20 cellular contexts compared by ENCODE assay signal in genomic region chr22:24485170-24485569, GRCh38. TPM values are rescaled to one million over a fixed set of nuclear protein-coding genes. Genes with fewer than 3 reads are reported as not detected.
DNase-seq lines count a peak whose midpoint lies in the region; ATAC-seq, FAIRE-seq and TF ChIP-seq lines count a peak whose summit lies in the region.
"Had no signal": no experiment of that assay in that cellular context is flagged by ENCODE, and none has a peak within 500 bp of the region (broad histone marks: within the 10 kb centered on the region; RNA-seq: fewer than 3 reads in every experiment).

No MANE protein-coding gene starts in this region.

- H3K79me1 ChIP-seq in mesenchymal stem cell (replicated peaks; ENCODE audit: low read length, poor library complexity, severe bottlenecking), result no peaks in the 10 kb centered on the region

- no peak for TF ChIP-seq RAD21 in HepG2 (CRISPR knock-in tag; IDR thresholded peaks at IDR 0.05)

- in situ Hi-C loops in HepG2 (cut with HindIII; ENCODE audit: extremely low pct_ligation_motif_present, low pct_unique_long_range_greater_than_20kb), result no loop called here

- ATAC-seq in RWPE2 (ENCODE audit: low read depth) (no peak), HepG2 (no peak), GM21423 (IDR thresholded peaks at IDR 0.05; ENCODE audit: unreplicated experiment) (no peak)

- DNase-seq in RWPE2 (ENCODE audit: low spot score) (no peak), HepG2 (ENCODE audit: low spot score) (no peak), mesenchymal stem cell (no peak), AG20443 (ENCODE audit: low spot score) (no peak), glomerular visceral epithelial cell (ENCODE audit: extremely low spot score) (no peak)
- DNase-seq: 8988T, C1 segment of cervical spinal cord, Calu3, DMS53, DMS79 treated with DMSO at 0.1 percent for 48 hours, GF-D8, GM23248, H7, HCEC 1CT had no signal

- TF ChIP-seq EP300 in HepG2 (IDR thresholded peaks at IDR 0.05; ENCODE audit: low read depth in 2 of 2, low read length in 2 of 2) (no peak), HepG2 (CRISPR knock-in tag; IDR thresholded peaks at IDR 0.05; ENCODE audit: borderline replicate concordance) (no peak)

- H3K4me1 ChIP-seq in RWPE2 (ENCODE audit: insufficient read depth, poor library complexity, severe bottlenecking) (peaks cover 35% of the 10 kb centered on the region), HepG2 (ENCODE audit: insufficient read depth, low read length) (peaks cover 62% of the 10 kb centered on the region), mesenchymal stem cell (ENCODE audit: control insufficient read depth, insufficient read depth, low read depth, low read length) (peaks cover 11% of the 10 kb centered on the region)

- POLR2A ChIA-PET in HepG2 (lab: Yijun Ruan, JAX), result interaction anchor here (2.9 to 3.3 kb wide), 2 partner anchors 15 to 21 kb away, joined by 14 to 17 read pairs; no protein-coding TSS in a partner anchor

- H3K14ac ChIP-seq in mesenchymal stem cell (ENCODE audit: low read length in 2 of 2), result no peak overlapping the region

- H2AK5ac ChIP-seq in mesenchymal stem cell (ENCODE audit: low read length, severe bottlenecking), result peak overlapping the region; percentile 73

- BruUV-seq in HepG2 (replicated peaks; lab: Mats Ljungman, UMichigan), result no TSS peak

- H4K20me1 ChIP-seq in HepG2 (ENCODE audit: insufficient read depth, low read length), result no peaks in the 10 kb centered on the region

- H3K4me3 ChIP-seq in RWPE2 (ENCODE audit: severe bottlenecking), result no peak overlapping the region
- no peak overlapping the region for H3K4me3 ChIP-seq in HepG2 (replicated peaks in 1 of 3; ENCODE audit: insufficient read depth in 1 of 3, low read depth in 2 of 3, low read length in 3 of 3)
- no peak overlapping the region for H3K4me3 ChIP-seq in mesenchymal stem cell (ENCODE audit: insufficient read depth in 1 of 2, low read depth in 1 of 2, low read length in 2 of 2)
- H3K4me3 ChIP-seq: A549, GM23248 had no signal

- H2BK5ac ChIP-seq in mesenchymal stem cell (ENCODE audit: low read depth, low read length, poor library complexity, severe bottlenecking), result no peak overlapping the region

- H3K18ac ChIP-seq in mesenchymal stem cell (ENCODE audit: low read depth in 1 of 2, low read length in 2 of 2), result no peak overlapping the region

- H3K27ac ChIP-seq in RWPE2 (ENCODE audit: poor library complexity, severe bottlenecking) (peak overlapping the region; percentile 59), HepG2 (ENCODE audit: extremely low read length, insufficient read depth, low read length) (no peak overlapping the region), mesenchymal stem cell (ENCODE audit: low read length, poor library complexity, severe bottlenecking) (no peak overlapping the region)
- H3K27ac ChIP-seq: GM23248 had no signal

- no peak overlapping the region for H3K4ac ChIP-seq in mesenchymal stem cell (ENCODE audit: low read depth in 1 of 2, low read length in 2 of 2)

- H3K36me3 ChIP-seq in RWPE2 (ENCODE audit: low read depth), result no peaks in the 10 kb centered on the region
- no peaks in the 10 kb centered on the region for H3K36me3 ChIP-seq in HepG2 (replicated peaks in 1 of 2; ENCODE audit: control insufficient read depth in 1 of 2, insufficient read depth in 2 of 2, low read length in 2 of 2)
- no peaks in the 10 kb centered on the region for H3K36me3 ChIP-seq in mesenchymal stem cell (ENCODE audit: control insufficient read depth in 1 of 2, insufficient read depth in 2 of 2, low read depth in 1 of 2, low read length in 2 of 2)

- no peak for FAIRE-seq in HepG2 (lab: Jason Lieb, UNC)
- FAIRE-seq: A549, GM18507, H1 had no signal

- no peaks in the 10 kb centered on the region for H3K79me2 ChIP-seq in HepG2 (ENCODE audit: insufficient read depth, low read length)

- H4K8ac ChIP-seq in mesenchymal stem cell (ENCODE audit: low read length), result no peak overlapping the region

- H3K9ac ChIP-seq in HepG2 (ENCODE audit: insufficient read depth, low read depth, low read length) (no peak overlapping the region), mesenchymal stem cell (ENCODE audit: low read length) (no peak overlapping the region)
- H3K9ac ChIP-seq: GM23248 had no signal

- H2BK12ac ChIP-seq in mesenchymal stem cell (ENCODE audit: low read length in 2 of 2), result no peak overlapping the region

- H2BK15ac ChIP-seq in mesenchymal stem cell (ENCODE audit: low read depth, poor library complexity, severe bottlenecking), result no peak overlapping the region

- no peaks in the 10 kb centered on the region for H3K27me3 ChIP-seq in RWPE2 (ENCODE audit: insufficient read depth, poor library complexity, severe bottlenecking)
- H3K27me3 ChIP-seq in HepG2 (ENCODE audit: control insufficient read depth in 1 of 2, insufficient read depth in 2 of 2, low read length in 2 of 2), result no peaks in the 10 kb centered on the region
- H3K27me3 ChIP-seq in mesenchymal stem cell (ENCODE audit: control insufficient read depth in 1 of 2, insufficient read depth in 1 of 2, low read length in 2 of 2), result no peaks in the 10 kb centered on the region

- TF ChIP-seq CTCF in RWPE2 (IDR thresholded peaks at IDR 0.05; ENCODE audit: poor library complexity, severe bottlenecking) (no peak), HepG2 (CRISPR knock-in tag; IDR thresholded peaks at IDR 0.05) (no peak)

- WGBS in HepG2 (ENCODE audit: low lambda C conversion rate), result 20% methylated on average over 4 of the region's 4 CpGs
- WGBS in mesenchymal stem cell, result 96% methylated on average over 4 of the region's 4 CpGs

- H3K9me3 ChIP-seq in RWPE2 (ENCODE audit: severe bottlenecking) (no peaks in the 10 kb centered on the region), HepG2 (ENCODE audit: low read length) (no peaks in the 10 kb centered on the region), mesenchymal stem cell (ENCODE audit: control insufficient read depth, low read length) (no peaks in the 10 kb centered on the region)
- H3K9me3 ChIP-seq: A549 had no signal

- H2BK120ac ChIP-seq in mesenchymal stem cell (ENCODE audit: low read depth, low read length), result no peak overlapping the region

- CTCF ChIA-PET in HepG2 (lab: Yijun Ruan, JAX; ENCODE audit: low intra/inter-chr PET ratio, low total read pairs), result no interaction called here

- H2AFZ ChIP-seq in HepG2 (ENCODE audit: low read length) (no peak overlapping the region), mesenchymal stem cell (ENCODE audit: low read depth, low read length) (no peak overlapping the region)
- H2AFZ ChIP-seq: GM23248 had no signal

- intact Hi-C loops in HepG2 (cut with micrococcal nuclease; ENCODE audit: unreplicated experiment), result no loop called here

- TF ChIP-seq POLR2A in HepG2 (IDR thresholded peaks at IDR 0.05; ENCODE audit: insufficient read depth in 1 of 2, low read depth in 2 of 2, low read length in 2 of 2), result no peak

- no peak overlapping the region for H4K91ac ChIP-seq in mesenchymal stem cell (ENCODE audit: low read length)

- no peak overlapping the region for H3K23ac ChIP-seq in mesenchymal stem cell (ENCODE audit: low read length in 2 of 2)

- H3K4me2 ChIP-seq in HepG2 (ENCODE audit: low read depth, low read length) (no peak overlapping the region), mesenchymal stem cell (ENCODE audit: low read length, poor library complexity, severe bottlenecking) (no peak overlapping the region)

RNA-seq across cellular contexts. Expression of gene UPB1, which starts 10.0 kb away (rescaled TPM):
- 0.60 and 1.2 TPM in 2 replicates for total RNA-seq in HepG2 (2016; rRNA removed; fragmentation: Illumina TruSeq; extraction: Trizol)
- 0.53 and 0.61 TPM in 2 replicates for total RNA-seq in HepG2 (2016; cell fraction: cytosol; rRNA removed; fragmentation: Illumina TruSeq; extraction: Trizol; ENCODE audit: low read depth)
- 0.43 and 0.89 TPM in 2 replicates for total RNA-seq in HepG2 (2016; cell fraction: insoluble cytoplasmic fraction; rRNA removed; fragmentation: Illumina TruSeq; extraction: Trizol)
- total RNA-seq in HepG2 (2016; cell fraction: membrane; rRNA removed; fragmentation: Illumina TruSeq; extraction: Trizol), result 0.90 and 0.96 TPM in 2 replicates
- total RNA-seq in HepG2 (2016; cell fraction: nucleus; rRNA removed; fragmentation: Illumina TruSeq; extraction: Trizol), result 1.0 and 1.1 TPM in 2 replicates
- 0.38 and 0.59 TPM in 2 replicates for polyA plus RNA-seq in HepG2 (2011; rRNA removed)
- 0.24 and 0.28 TPM in 2 replicates for polyA plus RNA-seq in HepG2 (2011; cell fraction: cytosol; rRNA removed)
- 0.84 and 1.1 TPM in 2 replicates for polyA plus RNA-seq in HepG2 (2011; cell fraction: nucleus; rRNA removed)
- polyA plus RNA-seq in HepG2 (2012), result 0.49 and 1.2 TPM in 2 replicates
- polyA plus RNA-seq in HepG2 (2016; cell fraction: cytosol; fragmentation: Illumina TruSeq; extraction: Trizol; ENCODE audit: low read depth), result 0.42 and 0.53 TPM in 2 replicates
- 0.80 and 0.84 TPM in 2 replicates for polyA plus RNA-seq in HepG2 (2016; cell fraction: insoluble cytoplasmic fraction; fragmentation: Illumina TruSeq; extraction: Trizol; ENCODE audit: low read depth)
- 0.63 and 0.65 TPM in 2 replicates for polyA plus RNA-seq in HepG2 (2016; cell fraction: membrane; fragmentation: Illumina TruSeq; extraction: Trizol; ENCODE audit: low read depth)
- 1.5 and 1.6 TPM in 2 replicates for polyA plus RNA-seq in HepG2 (2016; cell fraction: nucleus; fragmentation: Illumina TruSeq; extraction: Trizol; ENCODE audit: insufficient read depth, low read depth)
- 0.05 and 0.22 TPM in 2 replicates for polyA minus RNA-seq in HepG2 (2011; rRNA and poly(A)+ RNA removed; ENCODE audit: low replicate concordance)
- polyA minus RNA-seq in HepG2 (2011; cell fraction: cytosol; rRNA and poly(A)+ RNA removed), result not detected in 2 replicates
- 0.77 and 0.99 TPM in 2 replicates for polyA minus RNA-seq in HepG2 (2011; cell fraction: nucleus; rRNA and poly(A)+ RNA removed)
- polyA plus RNA-seq in mesenchymal stem cell (2013, experiment 1 of 2), result 0.06 TPM
- 0.04 TPM for polyA plus RNA-seq in mesenchymal stem cell (2013, experiment 2 of 2)
- total RNA-seq: Daoy, GM23248, H1, H7 had no signal
- polyA plus RNA-seq: CD4-positive, alpha-beta memory T cell; GM23248 had no signal

RNA-seq across cellular contexts. Expression of gene ADORA2A, which starts 57.8 kb away (rescaled TPM):
- 3.3 and 4.0 TPM in 2 replicates for total RNA-seq in HepG2 (2016; rRNA removed; fragmentation: Illumina TruSeq; extraction: Trizol)
- total RNA-seq in HepG2 (2016; cell fraction: cytosol; rRNA removed; fragmentation: Illumina TruSeq; extraction: Trizol; ENCODE audit: low read depth), result 1.3 and 1.5 TPM in 2 replicates
- total RNA-seq in HepG2 (2016; cell fraction: insoluble cytoplasmic fraction; rRNA removed; fragmentation: Illumina TruSeq; extraction: Trizol), result 3.1 and 3.5 TPM in 2 replicates
- total RNA-seq in HepG2 (2016; cell fraction: membrane; rRNA removed; fragmentation: Illumina TruSeq; extraction: Trizol), result 2.9 and 5.0 TPM in 2 replicates
- total RNA-seq in HepG2 (2016; cell fraction: nucleus; rRNA removed; fragmentation: Illumina TruSeq; extraction: Trizol), result 2.4 TPM in 2 replicates
- 5.0 and 7.3 TPM in 2 replicates for polyA plus RNA-seq in HepG2 (2011; rRNA removed)
- 4.4 and 5.8 TPM in 2 replicates for polyA plus RNA-seq in HepG2 (2011; cell fraction: cytosol; rRNA removed)
- 15.5 and 20.4 TPM in 2 replicates for polyA plus RNA-seq in HepG2 (2011; cell fraction: nucleus; rRNA removed)
- 7.5 and 9.0 TPM in 2 replicates for polyA plus RNA-seq in HepG2 (2012)
- polyA plus RNA-seq in HepG2 (2016; cell fraction: cytosol; fragmentation: Illumina TruSeq; extraction: Trizol; ENCODE audit: low read depth), result 1.3 and 1.7 TPM in 2 replicates
- polyA plus RNA-seq in HepG2 (2016; cell fraction: insoluble cytoplasmic fraction; fragmentation: Illumina TruSeq; extraction: Trizol; ENCODE audit: low read depth), result 3.1 and 3.9 TPM in 2 replicates
- polyA plus RNA-seq in HepG2 (2016; cell fraction: membrane; fragmentation: Illumina TruSeq; extraction: Trizol; ENCODE audit: low read depth), result 2.3 and 3.2 TPM in 2 replicates
- 4.1 and 4.2 TPM in 2 replicates for polyA plus RNA-seq in HepG2 (2016; cell fraction: nucleus; fragmentation: Illumina TruSeq; extraction: Trizol; ENCODE audit: insufficient read depth, low read depth)
- polyA minus RNA-seq in HepG2 (2011; rRNA and poly(A)+ RNA removed; ENCODE audit: low replicate concordance), result 3.1 and 18.4 TPM in 2 replicates
- 1.4 and 2.7 TPM in 2 replicates for polyA minus RNA-seq in HepG2 (2011; cell fraction: cytosol; rRNA and poly(A)+ RNA removed)
- 4.9 and 7.1 TPM in 2 replicates for polyA minus RNA-seq in HepG2 (2011; cell fraction: nucleus; rRNA and poly(A)+ RNA removed)
- polyA plus RNA-seq in mesenchymal stem cell (2013, experiment 1 of 2), result 1.0 TPM
- 1.1 TPM for polyA plus RNA-seq in mesenchymal stem cell (2013, experiment 2 of 2)
